Comparison of ENCODE assay signal across 10 cellular contexts in genomic region chr1:225996946-225997545, GRCh38. TPM values are rescaled to one million over a fixed set of nuclear protein-coding genes. Genes with fewer than 3 reads are reported as not detected.
A peak's percentile ranks its signal among the peaks of the same experiment; 100 is the strongest.
DNase-seq lines count a peak whose midpoint lies in the region; ATAC-seq and TF ChIP-seq lines count a peak whose summit lies in the region.
"Had no signal": no experiment of that assay in that cellular context is flagged by ENCODE, and none has a peak within 500 bp of the region (broad histone marks: within the 10 kb centered on the region; RNA-seq: fewer than 3 reads in every experiment).

No MANE protein-coding gene starts in this region.

- TF ChIP-seq CTCF in SK-N-SH (IDR thresholded peaks at IDR 0.05) = no peak
- no peak for TF ChIP-seq CTCF in choroid plexus epithelial cell (conservative IDR thresholded peaks at IDR 0.05; ENCODE audit: low read depth, low read length)
- TF ChIP-seq CTCF in mucosa of descending colon (IDR thresholded peaks at IDR 0.05) = no peak

- ATAC-seq in SK-N-SH treated with all-trans-retinoic acid at 6 μM for 48 hours (no peak), GM18858 (IDR thresholded peaks at IDR 0.05; ENCODE audit: unreplicated experiment) (no peak), mucosa of descending colon (no peak)

- H3K9me2 ChIP-seq in SK-N-SH = no peaks in the 10 kb centered on the region

- H3K4me2 ChIP-seq in SK-N-SH = peak overlapping the region; percentile 79

- H3K36me3 ChIP-seq in SK-N-SH (replicated peaks in 1 of 2; ENCODE audit: control insufficient read depth in 1 of 2, insufficient read depth in 2 of 2, low read length in 1 of 2) = peaks cover 31 to 34% of the 10 kb centered on the region in 2 experiments
- peaks cover 8% of the 10 kb centered on the region for H3K36me3 ChIP-seq in mucosa of descending colon (ENCODE audit: low read depth)

- POLR2A ChIA-PET in SK-N-SH (lab: Yijun Ruan, JAX) = no interaction called here

- WGBS in SK-N-SH (ENCODE audit: low lambda C conversion rate) = 50% methylated on average over 5 of the region's 5 CpGs

- no peak overlapping the region for H3K9ac ChIP-seq in SK-N-SH

- H3K27ac ChIP-seq in SK-N-SH (ENCODE audit: low read depth in 2 of 2, low read length in 1 of 2) = no peak overlapping the region

- intact Hi-C loops in mucosa of descending colon (cut with DNase I, micrococcal nuclease) = no loop called here

- CTCF ChIA-PET in SK-N-SH (lab: Yijun Ruan, JAX) = interaction anchor here (3.2 to 3.9 kb wide), 2 partner anchors 10 to 68 kb away, joined by 9 to 27 read pairs; no protein-coding TSS in a partner anchor

- peaks cover 3% of the 10 kb centered on the region for H3F3A ChIP-seq in SK-N-SH (replicated peaks; ENCODE audit: insufficient read depth)

- no peaks in the 10 kb centered on the region for H3K27me3 ChIP-seq in SK-N-SH (ENCODE audit: insufficient read depth)

- DNase-seq in SK-N-SH (no peak), OCI-M1 (lab: John Stamatoyannopoulos, UW) (peak; percentile 46), choroid plexus epithelial cell (ENCODE audit: low read depth) (peak; percentile 39), renal cortical epithelial cell (ENCODE audit: low read depth) (peak; percentile 24), midbrain (lab: John Stamatoyannopoulos, UW) (no peak), mucosa of descending colon (no peak)
- DNase-seq: 8988T, NCI-H748 treated with DMSO at 0.1 percent for 48 hours had no signal

- H3K4me1 ChIP-seq in SK-N-SH (ENCODE audit: control insufficient read depth in 1 of 2, insufficient read depth in 2 of 2, low read depth in 1 of 2, low read length in 1 of 2) (peaks cover 22 to 29% of the 10 kb centered on the region in 2 experiments), mucosa of descending colon (ENCODE audit: low read depth) (peaks cover 30% of the 10 kb centered on the region)

- no peak for TF ChIP-seq RAD21 in SK-N-SH (IDR thresholded peaks at IDR 0.05; ENCODE audit: low read length)

- peaks cover 61% of the 10 kb centered on the region for H3K79me2 ChIP-seq in SK-N-SH (ENCODE audit: insufficient read depth)

- 0 out of 2 replicates have a peak, but pooled peaks cover 3% of the 10 kb centered on the region for H4K20me1 ChIP-seq in SK-N-SH (ENCODE audit: insufficient read depth)

- H2AFZ ChIP-seq in SK-N-SH (ENCODE audit: low read depth) = no peak overlapping the region

- H3K9me3 ChIP-seq in SK-N-SH (no peaks in the 10 kb centered on the region), mucosa of descending colon (no peaks in the 10 kb centered on the region)

- H3K4me3 ChIP-seq in SK-N-SH (ENCODE audit: low read depth in 2 of 2, low read length in 1 of 2) (peak overlapping the region in 1 of 2 experiments; percentile 84; a peak in 1 of 4 replicates), choroid plexus epithelial cell (ENCODE audit: low read depth, low read length) (no peak overlapping the region), mucosa of descending colon (no peak overlapping the region)

- no peak for TF ChIP-seq EP300 in SK-N-SH (IDR thresholded peaks at IDR 0.05; ENCODE audit: borderline replicate concordance in 1 of 2, low read depth in 1 of 2, low read length in 1 of 2)

TF ChIP-seq in SK-N-SH, 30 proteins besides CTCF, POLR2A, EP300 and RAD21:
- TF ChIP-seq GABPA (IDR thresholded peaks at IDR 0.05; ENCODE audit: low read depth) (no peak), RXRA (IDR thresholded peaks at IDR 0.05; ENCODE audit: borderline replicate concordance, low read depth) (no peak), IRF3 (IDR thresholded peaks at IDR 0.05; ENCODE audit: low read depth, low read length) (no peak), FOXJ3 (CRISPR knock-in tag; IDR thresholded peaks at IDR 0.05) (no peak)

TF ChIP-seq in SK-N-SH treated with all-trans-retinoic acid at 6 μM for 48 hours, 23 proteins besides CTCF, POLR2A, EP300 and RAD21:
- no peak for TF ChIP-seq ZFP3 (CRISPR knock-in tag; IDR thresholded peaks at IDR 0.05)
- no peak for TF ChIP-seq ZNF565 (CRISPR knock-in tag; conservative IDR thresholded peaks at IDR 0.05; ENCODE audit: low read depth)
- TF ChIP-seq ESRRG (CRISPR knock-in tag; IDR thresholded peaks at IDR 0.05) = no peak
- no peak for TF ChIP-seq OSR1 (CRISPR knock-in tag; IDR thresholded peaks at IDR 0.05)
- TF ChIP-seq TSHZ2 (CRISPR knock-in tag; IDR thresholded peaks at IDR 0.05) = no peak
- TF ChIP-seq ZFP30 (CRISPR knock-in tag; IDR thresholded peaks at IDR 0.05) = no peak
- TF ChIP-seq ARNTL (CRISPR knock-in tag; IDR thresholded peaks at IDR 0.05; ENCODE audit: borderline replicate concordance, low read depth) = no peak
- TF ChIP-seq CSDC2 (CRISPR knock-in tag; IDR thresholded peaks at IDR 0.05) = no peak
- TF ChIP-seq BACH2 (CRISPR knock-in tag; IDR thresholded peaks at IDR 0.05; ENCODE audit: borderline replicate concordance) = no peak
- no peak for TF ChIP-seq ZC3H10 (CRISPR knock-in tag; IDR thresholded peaks at IDR 0.05)
- no peak for TF ChIP-seq CSRNP3 (CRISPR knock-in tag; IDR thresholded peaks at IDR 0.05)
- TF ChIP-seq POU6F1 (CRISPR knock-in tag; IDR thresholded peaks at IDR 0.05; ENCODE audit: borderline replicate concordance, low read depth) = no peak

RNA-seq across cellular contexts. Expression of gene SDE2, which starts 2.1 kb away (rescaled TPM):
- polyA plus RNA-seq in SK-N-SH (2012; rRNA removed) = 10.1 and 15.1 TPM in 2 replicates
- polyA plus RNA-seq in SK-N-SH (2012; cell fraction: cytosol; rRNA removed) = 13.8 and 15.7 TPM in 2 replicates
- 5.2 and 10.3 TPM in 2 replicates for polyA plus RNA-seq in SK-N-SH (2012; cell fraction: nucleus; rRNA removed)
- total RNA-seq in renal cortical epithelial cell (27.2 and 34.9 TPM in 2 replicates), mucosa of descending colon (10 to 100 TPM; 14.1 to 21.0 (median 15.0) TPM)

RNA-seq across cellular contexts. Expression of gene LEFTY2, which starts 56.0 kb away (rescaled TPM):
- polyA plus RNA-seq in SK-N-SH (2012; rRNA removed) = not detected in 2 replicates
- polyA plus RNA-seq in SK-N-SH (2012; cell fraction: cytosol; rRNA removed) = 0.01 TPM in 1 of 2 replicates, not detected in the other
- not detected in 2 replicates for polyA plus RNA-seq in SK-N-SH (2012; cell fraction: nucleus; rRNA removed)
- total RNA-seq in renal cortical epithelial cell = not detected in 2 replicates
- under 1 TPM; 0.32 to 0.77 (median 0.35) TPM for total RNA-seq in mucosa of descending colon

Comparison
In these comparisons a context has a peak if more than half of its experiments do, and no peak if none do; other contexts are left out.
1. DNase-seq: peak in OCI-M1 (single experiment), choroid plexus epithelial cell (single experiment) and renal cortical epithelial cell (single experiment); none in SK-N-SH (single experiment), midbrain (single experiment) and mucosa of descending colon (0 of 3).